ENCODE assay signal across 20 cellular contexts in genomic region chr1:31725777-31726535, GRCh38. TPM values are rescaled to one million over a fixed set of nuclear protein-coding genes. Genes with fewer than 3 reads are reported as not detected.
DNase-seq lines count a peak whose midpoint lies in the region; ATAC-seq, FAIRE-seq and TF ChIP-seq lines count a peak whose summit lies in the region.
"Had no signal": no experiment of that assay in that cellular context is flagged by ENCODE, and none has a peak within 500 bp of the region (broad histone marks: within the 10 kb centered on the region; RNA-seq: fewer than 3 reads in every experiment).

No MANE protein-coding gene starts in this region.

- no peak overlapping the region for H2AFZ ChIP-seq in H1 (ENCODE audit: low read length)

- no peak overlapping the region for H4K91ac ChIP-seq in H1 (replicated peaks; ENCODE audit: insufficient read length, low read length)

- H3K4me3 ChIP-seq in H7 (ENCODE audit: insufficient read depth, low read depth, low read length) (no peak overlapping the region), H1 (ENCODE audit: extremely low read depth in 1 of 4, insufficient read depth in 2 of 4, low read depth in 3 of 4, low read length in 4 of 4) (no peak overlapping the region), ascending aorta (no peak overlapping the region)
- H3K4me3 ChIP-seq in effector memory CD4-positive, alpha-beta T cell (ENCODE audit: insufficient read depth, low read depth, low read length, poor library complexity, severe bottlenecking) = no peak overlapping the region
- H3K4me3 ChIP-seq: MG63, skin epidermis had no signal

- H2BK120ac ChIP-seq in H1 (replicated peaks; ENCODE audit: low read depth, low read length) = no peak overlapping the region

- H3K56ac ChIP-seq in H1 (replicated peaks; ENCODE audit: insufficient read length, low read depth, low read length) = no peak overlapping the region

- in situ Hi-C loops in KBM-7 (cut with MboI; ENCODE audit: low pct_unique_long_range_greater_than_20kb, low sequenced_read_pairs) = no loop called here

- H3K79me2 ChIP-seq in H1 (ENCODE audit: control insufficient read depth in 1 of 2, insufficient read depth in 2 of 2, low read length in 2 of 2) = no peaks in the 10 kb centered on the region

- WGBS in H1 (ENCODE audit: extremely low coverage in 1 of 2, insufficient coverage in 1 of 2, insufficient read length in 1 of 2, insufficient replicate concordance in 2 of 2, low coverage in 1 of 2, low lambda C conversion rate in 2 of 2, missing lambda C conversion rate in 1 of 2), 2 experiments = 86% methylated on average over 12 of the region's 12 CpGs; no CpG with 5 or more reads in 1 of the 2 experiments

- TF ChIP-seq RAD21 in H1 (IDR thresholded peaks at IDR 0.05 in 1 of 2, conservative IDR thresholded peaks at IDR 0.05 in 1 of 2; ENCODE audit: low read depth in 2 of 2, low read length in 2 of 2) = no peak

- H2BK20ac ChIP-seq in H1 (ENCODE audit: low read length) = no peak overlapping the region

- H3K36me3 ChIP-seq in H7 (replicated peaks; ENCODE audit: control insufficient read depth, insufficient read depth, low read length) (no peaks in the 10 kb centered on the region), H1 (ENCODE audit: control insufficient read depth in 2 of 4, insufficient read depth in 4 of 4, low read length in 3 of 4) (peaks cover 0 to 6% (median 0%) of the 10 kb centered on the region in 4 experiments; a peak in 2 of 8 replicates), ascending aorta (no peaks in the 10 kb centered on the region)
- no peaks in the 10 kb centered on the region for H3K36me3 ChIP-seq in effector memory CD4-positive, alpha-beta T cell (ENCODE audit: control insufficient read depth, insufficient read depth, low read length)
- H3K36me3 ChIP-seq: MG63 had no signal

- H3K27ac ChIP-seq in H1 (ENCODE audit: low read depth, low read length) (no peak overlapping the region), ascending aorta (no peak overlapping the region)
- H3K27ac ChIP-seq in effector memory CD4-positive, alpha-beta T cell (ENCODE audit: insufficient read depth, low read length, poor library complexity, severe bottlenecking) = no peak overlapping the region
- H3K27ac ChIP-seq: skin epidermis had no signal

- H3K4me2 ChIP-seq in H1 (ENCODE audit: insufficient read depth in 1 of 2, low read depth in 2 of 2, low read length in 2 of 2) = no peak overlapping the region

- H3K23me2 ChIP-seq in H1 (ENCODE audit: low read depth, low read length) = no peaks in the 10 kb centered on the region

- intact Hi-C loops in ascending aorta (cut with DNase I) = no loop called here

- H3K4ac ChIP-seq in H1 (replicated peaks; ENCODE audit: insufficient read length, low read depth, low read length) = no peak overlapping the region

- peak overlapping the region; percentile 80; the same call in 1 of the 2 replicates for H4K8ac ChIP-seq in H1 (ENCODE audit: extremely low read depth, insufficient read depth, low read length)

- CTCF ChIA-PET in H1 (lab: Charles Lee; ENCODE audit: partially characterized antibody) = interaction anchor here (0.6 to 12.9 kb wide), 28 partner anchors 8 to 75 kb away, joined by 3 to 146 read pairs (median 4); partner anchors contain the start of gene ADGRB2

- no peak for ATAC-seq in GM19035 (IDR thresholded peaks at IDR 0.05; ENCODE audit: unreplicated experiment)
- ATAC-seq: natural killer cell treated with Interleukin-12 subunit alpha and Interleukin-12 subunit beta and Interleukin-15 and Interleukin-18, amount 100 ng/mL, for 72 hours had no signal

- POLR2A ChIA-PET in H1 (lab: Charles Lee; ENCODE audit: partially characterized antibody) = interaction anchor here (0.7 to 1.8 kb wide), 5 partner anchors 9 to 65 kb away, joined by 3 read pairs; no protein-coding TSS in a partner anchor

- H2BK15ac ChIP-seq in H1 (ENCODE audit: low read length) = no peak overlapping the region

- no peak for TF ChIP-seq CTCF in H1 (IDR thresholded peaks at IDR 0.05; ENCODE audit: control extremely low read depth in 1 of 3, insufficient read depth in 1 of 3, low read depth in 1 of 3, low read length in 3 of 3)
- TF ChIP-seq CTCF in ascending aorta (IDR thresholded peaks at IDR 0.05) = no peak

- H2AK5ac ChIP-seq in H1 (ENCODE audit: low read depth, low read length) = no peak overlapping the region

- no peak for TF ChIP-seq EP300 in H1 (IDR thresholded peaks at IDR 0.05; ENCODE audit: borderline replicate concordance in 1 of 2, low read depth in 2 of 2, low read length in 2 of 2)

- peak; percentile 71 for DNase-seq in COR-L47 (lab: John Stamatoyannopoulos, UW)
- DNase-seq in H7 = peak; percentile 51
- peak; percentile 50 for DNase-seq in NCI-H226
- DNase-seq in H1 (ENCODE audit: low read depth in 1 of 2, low spot score in 2 of 2) = no peak
- DNase-seq in ascending aorta (ENCODE audit: low spot score in 2 of 2) = no peak
- DNase-seq in effector memory CD4-positive, alpha-beta T cell = no peak
- DNase-seq in KBM-7 = no peak
- DNase-seq: activated CD4-positive, alpha-beta T cell treated with anti-CD3 and anti-CD28 coated beads, Interleukin-2, amount 50 U/mL, for 48 hours; erythroblast; foreskin melanocyte; kidney; mesenchymal stem cell; MG63; posterior cingulate gyrus; stimulated activated CD4-positive, alpha-beta T cell treated with anti-CD3 and anti-CD28 coated beads, Interleukin-2, amount 100 ng/mL, for 48 hours had no signal

- H3K14ac ChIP-seq in H1 (ENCODE audit: insufficient read length) = no peak overlapping the region

- peaks cover 0 to 6% of the 10 kb centered on the region in 2 experiments for H4K20me1 ChIP-seq in H1 (replicated peaks in 1 of 2; ENCODE audit: control insufficient read depth in 1 of 2, insufficient read depth in 2 of 2, low read length in 2 of 2)

- no peak overlapping the region for H3K18ac ChIP-seq in H1 (ENCODE audit: extremely low read depth, low read length)

- no peak for FAIRE-seq in H1 (lab: Jason Lieb, UNC)
- FAIRE-seq: GM12891, kidney had no signal

- no peaks in the 10 kb centered on the region; the same call in 1 of the 2 replicates for H3K79me1 ChIP-seq in H1 (ENCODE audit: low read depth, low read length)

- H3K4me1 ChIP-seq in H1 (replicated peaks in 1 of 4; ENCODE audit: control insufficient read depth in 3 of 4, insufficient read depth in 4 of 4, low read length in 3 of 4) (peaks cover 0 to 5% (median 2%) of the 10 kb centered on the region in 4 experiments; a peak in 2 of 7 replicates), ascending aorta (no peaks in the 10 kb centered on the region)
- no peaks in the 10 kb centered on the region for H3K4me1 ChIP-seq in effector memory CD4-positive, alpha-beta T cell (ENCODE audit: control insufficient read depth, insufficient read depth, low read length, poor library complexity, severe bottlenecking)

- H2BK12ac ChIP-seq in H1 (ENCODE audit: low read depth, low read length) = no peak overlapping the region

- H3K9ac ChIP-seq in H1 (replicated peaks in 1 of 4; ENCODE audit: extremely low read depth in 1 of 4, low read depth in 3 of 4, low read length in 3 of 4) = no peak overlapping the region

- H4K5ac ChIP-seq in H1 (ENCODE audit: insufficient read length, low read depth, low read length) = no peak overlapping the region

- H3K9me3 ChIP-seq in H1 (ENCODE audit: insufficient read depth in 2 of 2, low read depth in 1 of 2, low read length in 1 of 2) (no peaks in the 10 kb centered on the region), ascending aorta (no peaks in the 10 kb centered on the region)
- no peaks in the 10 kb centered on the region for H3K9me3 ChIP-seq in effector memory CD4-positive, alpha-beta T cell (ENCODE audit: control insufficient read depth, low read length)
- H3K9me3 ChIP-seq: MG63 had no signal

- no peak overlapping the region for H2BK5ac ChIP-seq in H1 (ENCODE audit: low read depth, low read length)

- no peak for TF ChIP-seq POLR2A in H1 (IDR thresholded peaks at IDR 0.05; ENCODE audit: control extremely low read depth in 1 of 2, low read depth in 2 of 2, low read length in 2 of 2)

- H3K23ac ChIP-seq in H1 (ENCODE audit: insufficient read length) = no peak overlapping the region

- H3K27me3 ChIP-seq in H7 (ENCODE audit: control insufficient read depth, insufficient read depth, low read length) = no peaks in the 10 kb centered on the region
- H3K27me3 ChIP-seq in H1 (replicated peaks in 1 of 4; ENCODE audit: control insufficient read depth in 3 of 4, extremely low read depth in 1 of 4, insufficient read depth in 3 of 4, low read length in 3 of 4) = no peaks in the 10 kb centered on the region; a peak in 1 of 7 replicates
- H3K27me3 ChIP-seq in ascending aorta = no peaks in the 10 kb centered on the region
- H3K27me3 ChIP-seq in effector memory CD4-positive, alpha-beta T cell (replicated peaks; ENCODE audit: control insufficient read depth, insufficient read depth, low read length, poor library complexity, severe bottlenecking) = no peaks in the 10 kb centered on the region
- H3K27me3 ChIP-seq: MG63 had no signal

TF ChIP-seq in H1, 55 proteins besides CTCF, POLR2A, EP300 and RAD21 (continues in another document):
- TF ChIP-seq MAFK (IDR thresholded peaks at IDR 0.05; ENCODE audit: low read depth, low read length) = no peak

RNA-seq across cellular contexts. Expression of gene COL16A1, which starts 22.1 kb away (rescaled TPM):
- 10.3 and 13.8 TPM in 2 replicates for total RNA-seq in H7 (2014; rRNA removed; shearing (Covaris generic))
- 7.9 and 10.5 TPM in 2 replicates for total RNA-seq in H1 (2021; fragmentation: NEBNext Ultra II Directional; extraction: Animal tissue kit (Norgen Biotek cat#: 25700))
- polyA plus RNA-seq in H1 (2011; rRNA removed) = 2.0 and 3.4 TPM in 2 replicates
- polyA plus RNA-seq in H1 (2011; cell fraction: cytosol; rRNA removed) = 4.3 TPM
- 31.3 TPM for polyA plus RNA-seq in H1 (2011; cell fraction: nucleus; rRNA removed)
- 6.8 to 10.8 TPM (median 7.9 TPM) in 4 replicates for polyA plus RNA-seq in H1 (2012, experiment 1 of 2)
- 2.9 TPM for polyA plus RNA-seq in H1 (2012, experiment 2 of 2)
- 4.2 TPM for polyA plus RNA-seq in H1 (2013, experiment 1 of 2)
- 3.6 TPM for polyA plus RNA-seq in H1 (2013, experiment 2 of 2)
- 3.3 and 4.2 TPM in 2 replicates for polyA minus RNA-seq in H1 (2011; rRNA and poly(A)+ RNA removed)
- polyA minus RNA-seq in H1 (2011; cell fraction: cytosol; rRNA and poly(A)+ RNA removed) = 6.8 TPM
- polyA minus RNA-seq in H1 (2011; cell fraction: nucleus; rRNA and poly(A)+ RNA removed) = 8.7 TPM
- total RNA-seq in ascending aorta = 339 TPM
- total RNA-seq: B cell had no signal

RNA-seq across cellular contexts. Expression of gene ADGRB2, which starts 38.2 kb away (rescaled TPM):
- 28.0 and 39.8 TPM in 2 replicates for total RNA-seq in H7 (2014; rRNA removed; shearing (Covaris generic))
- total RNA-seq in H1 (2021; fragmentation: NEBNext Ultra II Directional; extraction: Animal tissue kit (Norgen Biotek cat#: 25700)) = 25.8 and 26.2 TPM in 2 replicates
- 15.6 and 29.0 TPM in 2 replicates for polyA plus RNA-seq in H1 (2011; rRNA removed)
- 20.6 TPM for polyA plus RNA-seq in H1 (2011; cell fraction: cytosol; rRNA removed)
- 126 TPM for polyA plus RNA-seq in H1 (2011; cell fraction: nucleus; rRNA removed)
- polyA plus RNA-seq in H1 (2012, experiment 1 of 2) = 17.3 to 29.1 TPM (median 22.1 TPM) in 4 replicates
- polyA plus RNA-seq in H1 (2012, experiment 2 of 2) = 15.4 TPM
- polyA plus RNA-seq in H1 (2013, experiment 1 of 2) = 13.4 TPM
- 13.0 TPM for polyA plus RNA-seq in H1 (2013, experiment 2 of 2)
- polyA minus RNA-seq in H1 (2011; rRNA and poly(A)+ RNA removed) = 7.5 and 9.4 TPM in 2 replicates
- 14.0 TPM for polyA minus RNA-seq in H1 (2011; cell fraction: cytosol; rRNA and poly(A)+ RNA removed)
- polyA minus RNA-seq in H1 (2011; cell fraction: nucleus; rRNA and poly(A)+ RNA removed) = 22.9 TPM
- total RNA-seq in ascending aorta = 1.9 TPM

Comparison
In these comparisons a context has a peak if more than half of its experiments do, and no peak if none do; other contexts are left out.
1. DNase-seq: peak in COR-L47 (single experiment), H7 (single experiment) and NCI-H226 (single experiment); none in H1 (0 of 2), ascending aorta (0 of 2), effector memory CD4-positive, alpha-beta T cell (0 of 3) and KBM-7 (single experiment).
2. RNA of gene COL16A1, which starts 22.1 kb away (total RNA-seq): 339 TPM in ascending aorta (single experiment); 7.9 to 10.5 TPM in H1 and 10.3 to 13.8 TPM in H7; every median in the first group is over 10 times any median in the second.